Comparison of ENCODE assay signal across 33 cellular contexts in the genomic region with DNA sequence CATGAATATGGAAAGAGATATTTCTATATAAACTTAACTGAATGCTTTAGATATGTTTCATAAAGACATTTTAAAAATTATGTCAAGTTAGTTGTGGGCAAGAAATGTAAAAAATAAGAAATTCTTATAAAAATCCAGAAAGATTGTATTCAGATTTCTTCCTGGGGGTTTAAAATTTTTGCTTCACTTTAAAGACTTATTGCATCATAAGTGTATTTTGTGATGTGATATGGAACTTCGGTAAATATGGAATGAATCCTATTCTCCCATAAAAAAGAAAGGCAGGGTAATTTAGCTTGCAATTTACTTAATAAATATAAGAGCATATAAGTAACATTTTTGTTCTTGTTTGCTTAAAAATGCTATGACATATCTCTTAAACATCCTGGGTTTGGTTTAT.
"Had no signal": no experiment of that assay in that cellular context is flagged by ENCODE, and none has a peak within 500 bp of the region (broad histone marks: within the 10 kb centered on the region; RNA-seq: fewer than 3 reads in every experiment).

No MANE protein-coding gene starts in this region.

- H3K4me3 ChIP-seq: adrenal gland, body of pancreas, breast epithelium had no signal

- H3K36me3 ChIP-seq: adrenal gland, brain microvascular endothelial cell, breast epithelium had no signal

- ATAC-seq: activated CD8-positive, alpha-beta T cell treated with anti-CD3 and anti-CD28 coated beads for 36 hours; activated naive CD4-positive, alpha-beta T cell treated with anti-CD3 and anti-CD28 coated beads, Interleukin-2, amount 50 U/mL, for 72 hours; activated T-cell treated with anti-CD3 and anti-CD28 coated beads, Interleukin-2, amount 50 U/mL, for 4 hours; activated T-cell treated with anti-CD3 and anti-CD28 coated beads, Interleukin-2, amount 50 U/mL, for 72 hours; activated T-helper 17 cell treated with anti-CD3 and anti-CD28 coated beads, Interleukin-2, amount 50 U/mL, for 72 hours; body of pancreas had no signal

- H3K9me3 ChIP-seq: adrenal gland, body of pancreas, breast epithelium had no signal

- H3K4me1 ChIP-seq: adrenal gland, body of pancreas, breast epithelium had no signal

- FAIRE-seq: astrocyte, TTC549 had no signal

- DNase-seq: activated B cell treated with CpG ODN at 0.5 μM for 24 hours; activated CD4-positive, alpha-beta memory T cell treated with anti-CD3 and anti-CD28 coated beads for 36 hours; activated CD4-positive, alpha-beta T cell treated with anti-CD3 and anti-CD28 coated beads for 4 hours; activated CD4-positive, alpha-beta T cell treated with anti-CD3 and anti-CD28 coated beads, Interleukin-2, amount 10 ng/mL, durations not matched to agents 24 days and 14 days; activated CD4-positive, alpha-beta T cell treated with anti-CD3 and anti-CD28 coated beads, Interleukin-2, amount 50 U/mL, for 1 hour; activated CD4-positive, alpha-beta T cell treated with anti-CD3 and anti-CD28 coated beads, Interleukin-2, amount 50 U/mL, for 4 hours; activated CD4-positive, CD25-positive, alpha-beta regulatory T cell treated with anti-CD3 and anti-CD28 coated beads, Interleukin-2, amount 50 U/mL, for 72 hours; activated CD8-positive, alpha-beta memory T cell treated with anti-CD3 and anti-CD28 coated beads, Interleukin-2, amount 50 U/mL, for 4 hours; activated CD8-positive, alpha-beta T cell treated with anti-CD3 and anti-CD28 coated beads for 36 hours; activated effector memory CD4-positive, alpha-beta T cell treated with anti-CD3 and anti-CD28 coated beads, Interleukin-2, amount 50 U/mL, for 16 hours; activated gamma-delta T cell treated with Interleukin-2 at 50 U/mL for 16 hours; activated naive CD4-positive, alpha-beta T cell; activated naive CD4-positive, alpha-beta T cell treated with anti-CD3 and anti-CD28 coated beads for 36 hours; activated naive CD4-positive, alpha-beta T cell treated with anti-CD3 and anti-CD28 coated beads, Interleukin-2, amount 50 U/mL, for 16 hours; activated naive CD8-positive, alpha-beta T cell treated with anti-CD3 and anti-CD28 coated beads for 36 hours; activated T-cell treated with anti-CD3 and anti-CD28 coated beads for 4 hours; activated T-cell treated with anti-CD3 and anti-CD28 coated beads, Interleukin-2, amount 50 U/mL, for 1 hour; activated T-cell treated with anti-CD3 and anti-CD28 coated beads, Interleukin-2, amount 50 U/mL, for 4 hours; activated T-cell treated with anti-CD3 and anti-CD28 coated beads, Interleukin-2, amount 50 U/mL, for 72 hours; adrenal gland; amniotic stem cell; aorta; body of pancreas; brain microvascular endothelial cell; central memory CD4-positive, alpha-beta T cell; T-helper 2 cell; T-helper 9 cell had no signal

- H3K27ac ChIP-seq: adrenal gland, body of pancreas, brain microvascular endothelial cell, breast epithelium, VCaP had no signal

- H3K27me3 ChIP-seq: body of pancreas, brain microvascular endothelial cell, breast epithelium had no signal
